Comparison of ENCODE assay signal across 13 cellular contexts in genomic region chr17:65017375-65017774, GRCh38. TPM values are rescaled to one million over a fixed set of nuclear protein-coding genes. Genes with fewer than 3 reads are reported as not detected.
DNase-seq lines count a peak whose midpoint lies in the region; ATAC-seq and TF ChIP-seq lines count a peak whose summit lies in the region.
"Had no signal": no experiment of that assay in that cellular context is flagged by ENCODE, and none has a peak within 500 bp of the region (broad histone marks: within the 10 kb centered on the region; RNA-seq: fewer than 3 reads in every experiment).

No MANE protein-coding gene starts in this region.

- peaks cover 17% of the 10 kb centered on the region for H3K4me1 Mint-ChIP-seq in glutamatergic neuron (ENCODE audit: low read depth, unreplicated experiment)
- peaks cover 71% of the 10 kb centered on the region for H3K4me1 Mint-ChIP-seq in activated T-cell treated with anti-CD3 and anti-CD28 coated beads, Interleukin-2, amount 50 U/mL, for 4 hours (ENCODE audit: low read depth)

- peaks cover 8% of the 10 kb centered on the region for H3K79me1 ChIP-seq in mesenchymal stem cell (replicated peaks; ENCODE audit: low read length, poor library complexity, severe bottlenecking)

- H3K27me3 ChIP-seq in A673 (replicated peaks; ENCODE audit: insufficient read depth, low read depth, low read length, poor library complexity) (no peaks in the 10 kb centered on the region), colonic mucosa (no peaks in the 10 kb centered on the region), mesenchymal stem cell (ENCODE audit: control insufficient read depth in 1 of 2, insufficient read depth in 1 of 2, low read length in 2 of 2) (no peaks in the 10 kb centered on the region)
- H3K27me3 ChIP-seq: heart left ventricle, pancreas, uterus had no signal

- no peak overlapping the region for H3K4ac ChIP-seq in mesenchymal stem cell (ENCODE audit: low read depth in 1 of 2, low read length in 2 of 2)

- no peak overlapping the region for H2BK15ac ChIP-seq in mesenchymal stem cell (ENCODE audit: low read depth, poor library complexity, severe bottlenecking)

- H3K14ac ChIP-seq in mesenchymal stem cell (ENCODE audit: low read length in 2 of 2): no peak overlapping the region

- no peak for DNase-seq in A673 (ENCODE audit: low spot score)
- peak; percentile 20 for DNase-seq in HuH-7.5 (ENCODE audit: low spot score)
- DNase-seq in colonic mucosa: no peak
- DNase-seq in mesenchymal stem cell: peak; percentile 50
- DNase-seq in glutamatergic neuron: no peak
- DNase-seq in T-helper 2 cell: no peak
- DNase-seq in activated T-cell treated with anti-CD3 and anti-CD28 coated beads, Interleukin-2, amount 50 U/mL, for 4 hours: no peak
- DNase-seq: heart left ventricle, NCI-H2107, pancreas, uterus had no signal

- H3K9me3 ChIP-seq in A673 (ENCODE audit: low read depth, low read length, poor library complexity, severe bottlenecking) (no peaks in the 10 kb centered on the region), colonic mucosa (no peaks in the 10 kb centered on the region), mesenchymal stem cell (ENCODE audit: control insufficient read depth, low read length) (no peaks in the 10 kb centered on the region)
- H3K9me3 ChIP-seq: heart left ventricle, pancreas, uterus had no signal

- WGBS in mesenchymal stem cell: 95% methylated on average over 10 of the region's 10 CpGs

- BruUV-seq in A673 (replicated peaks; lab: Mats Ljungman, UMichigan): no TSS peak

- H2AFZ ChIP-seq in mesenchymal stem cell (ENCODE audit: low read depth, low read length): no peak overlapping the region

- peak overlapping the region; percentile 35 for H4K91ac ChIP-seq in mesenchymal stem cell (ENCODE audit: low read length)

- no peak overlapping the region for H3K4me3 Mint-ChIP-seq in glutamatergic neuron (ENCODE audit: unreplicated experiment)
- no peak overlapping the region for H3K4me3 Mint-ChIP-seq in activated T-cell treated with anti-CD3 and anti-CD28 coated beads, Interleukin-2, amount 50 U/mL, for 4 hours

- H3K4me2 ChIP-seq in mesenchymal stem cell (ENCODE audit: low read length, poor library complexity, severe bottlenecking): no peak overlapping the region

- H2BK12ac ChIP-seq in mesenchymal stem cell (ENCODE audit: low read length in 2 of 2): peak overlapping the region in 1 of 2 experiments; percentile 35

- CTCF ChIA-PET in A673 (lab: Charles Lee): no interaction called here

- no peak overlapping the region for H3K27ac Mint-ChIP-seq in glutamatergic neuron (ENCODE audit: unreplicated experiment)

- TF ChIP-seq CTCF in A673 (conservative IDR thresholded peaks at IDR 0.05; ENCODE audit: low read depth, low read length): no peak
- TF ChIP-seq CTCF in colonic mucosa (IDR thresholded peaks at IDR 0.05): no peak
- TF ChIP-seq CTCF in glutamatergic neuron (IDR thresholded peaks at IDR 0.05; ENCODE audit: partially characterized antibody, unreplicated experiment): no peak

- no peak overlapping the region for H2BK5ac ChIP-seq in mesenchymal stem cell (ENCODE audit: low read depth, low read length, poor library complexity, severe bottlenecking)

- POLR2A ChIA-PET in A673 (lab: Charles Lee; ENCODE audit: low non-redundant PET): no interaction called here

- peaks cover 1% of the 10 kb centered on the region for H3K9me3 Mint-ChIP-seq in glutamatergic neuron (ENCODE audit: unreplicated experiment)
- no peaks in the 10 kb centered on the region for H3K9me3 Mint-ChIP-seq in activated T-cell treated with anti-CD3 and anti-CD28 coated beads, Interleukin-2, amount 50 U/mL, for 4 hours

- H3K4me1 ChIP-seq in A673 (ENCODE audit: insufficient read depth, low read length, poor library complexity, severe bottlenecking) (peaks cover 49% of the 10 kb centered on the region), colonic mucosa (no peaks in the 10 kb centered on the region), mesenchymal stem cell (ENCODE audit: control insufficient read depth, insufficient read depth, low read depth, low read length) (peaks cover 15% of the 10 kb centered on the region)

- no peak overlapping the region for H3K9ac ChIP-seq in colonic mucosa (ENCODE audit: low read depth in 2 of 2, low read length in 2 of 2)
- peak overlapping the region; percentile 75 for H3K9ac ChIP-seq in mesenchymal stem cell (ENCODE audit: low read length)

- no peak for ATAC-seq in activated T-cell treated with anti-CD3 and anti-CD28 coated beads, Interleukin-2, amount 50 U/mL, for 4 hours
- ATAC-seq in GM18861 (IDR thresholded peaks at IDR 0.05; ENCODE audit: unreplicated experiment): no peak

- H3K36me3 ChIP-seq in A673 (ENCODE audit: insufficient read depth, low read length, poor library complexity, severe bottlenecking): peaks cover 6% of the 10 kb centered on the region
- no peaks in the 10 kb centered on the region for H3K36me3 ChIP-seq in colonic mucosa
- H3K36me3 ChIP-seq in mesenchymal stem cell (ENCODE audit: control insufficient read depth in 1 of 2, insufficient read depth in 2 of 2, low read depth in 1 of 2, low read length in 2 of 2): peaks cover 0 to 44% of the 10 kb centered on the region in 2 experiments
- H3K36me3 ChIP-seq: uterus had no signal

- peak overlapping the region; percentile 67 for H3K27ac ChIP-seq in A673 (ENCODE audit: low read depth, low read length, poor library complexity, severe bottlenecking)
- peak overlapping the region; percentile 14 for H3K27ac ChIP-seq in colonic mucosa
- H3K27ac ChIP-seq in mesenchymal stem cell (ENCODE audit: low read length, poor library complexity, severe bottlenecking): no peak overlapping the region
- H3K27ac ChIP-seq: pancreas had no signal

- peak overlapping the region in 1 of 2 experiments; percentile 52 for H3K18ac ChIP-seq in mesenchymal stem cell (ENCODE audit: low read depth in 1 of 2, low read length in 2 of 2)

- no peak overlapping the region for H2BK120ac ChIP-seq in mesenchymal stem cell (ENCODE audit: low read depth, low read length)

- no peak overlapping the region for H3K23ac ChIP-seq in mesenchymal stem cell (ENCODE audit: low read length in 2 of 2)

- H3K4me3 ChIP-seq in A673 (ENCODE audit: low read depth, low read length, poor library complexity, severe bottlenecking): no peak overlapping the region
- H3K4me3 ChIP-seq in colonic mucosa: no peak overlapping the region
- H3K4me3 ChIP-seq in mesenchymal stem cell (ENCODE audit: insufficient read depth in 1 of 2, low read depth in 1 of 2, low read length in 2 of 2): no peak overlapping the region
- H3K4me3 ChIP-seq: heart left ventricle, lung, pancreas, uterus had no signal

- H3K27me3 Mint-ChIP-seq in glutamatergic neuron (ENCODE audit: unreplicated experiment): no peaks in the 10 kb centered on the region
- H3K27me3 Mint-ChIP-seq in activated T-cell treated with anti-CD3 and anti-CD28 coated beads, Interleukin-2, amount 50 U/mL, for 4 hours (ENCODE audit: low read depth): no peaks in the 10 kb centered on the region

- peak overlapping the region; percentile 60 for H4K8ac ChIP-seq in mesenchymal stem cell (ENCODE audit: low read length)

- H3K36me3 Mint-ChIP-seq in glutamatergic neuron (ENCODE audit: unreplicated experiment): peaks cover 5% of the 10 kb centered on the region
- peaks cover 40% of the 10 kb centered on the region for H3K36me3 Mint-ChIP-seq in activated T-cell treated with anti-CD3 and anti-CD28 coated beads, Interleukin-2, amount 50 U/mL, for 4 hours (ENCODE audit: insufficient read depth)

- no peak overlapping the region for H2AK5ac ChIP-seq in mesenchymal stem cell (ENCODE audit: low read length, severe bottlenecking)

- intact Hi-C loops in A673 (cut with micrococcal nuclease; ENCODE audit: unreplicated experiment): no loop called here
- intact Hi-C loops in colonic mucosa (cut with DNase I): no loop called here

RNA-seq across cellular contexts. Expression of gene GNA13, which starts 39.2 kb away (rescaled TPM):
- total RNA-seq in A673 (2021) (39.2 and 41.2 TPM in 2 replicates), colonic mucosa (10 to 100 TPM; 54.8 to 91.4 TPM), glutamatergic neuron (ENCODE audit: unreplicated experiment) (50.7 TPM)
- polyA plus RNA-seq in mesenchymal stem cell (2013, experiment 1 of 2): 45.4 TPM
- 47.9 TPM for polyA plus RNA-seq in mesenchymal stem cell (2013, experiment 2 of 2)
- 10 to 100 TPM; 45.7 to 54.9 (median 47.2) TPM for total RNA-seq in activated T-cell treated with anti-CD3 and anti-CD28 coated beads, Interleukin-2, amount 50 U/mL, for 4 hours

Comparison
In these comparisons a context has a peak if more than half of its experiments do, and no peak if none do; other contexts are left out.
1. DNase-seq: peak in HuH-7.5 (single experiment) and mesenchymal stem cell (single experiment); none in A673 (single experiment), colonic mucosa (single experiment), glutamatergic neuron (single experiment), T-helper 2 cell (0 of 5) and activated T-cell treated with anti-CD3 and anti-CD28 coated beads, Interleukin-2, amount 50 U/mL, for 4 hours (single experiment).